Comparison of ENCODE assay signal across 13 cellular contexts in the genomic region with DNA sequence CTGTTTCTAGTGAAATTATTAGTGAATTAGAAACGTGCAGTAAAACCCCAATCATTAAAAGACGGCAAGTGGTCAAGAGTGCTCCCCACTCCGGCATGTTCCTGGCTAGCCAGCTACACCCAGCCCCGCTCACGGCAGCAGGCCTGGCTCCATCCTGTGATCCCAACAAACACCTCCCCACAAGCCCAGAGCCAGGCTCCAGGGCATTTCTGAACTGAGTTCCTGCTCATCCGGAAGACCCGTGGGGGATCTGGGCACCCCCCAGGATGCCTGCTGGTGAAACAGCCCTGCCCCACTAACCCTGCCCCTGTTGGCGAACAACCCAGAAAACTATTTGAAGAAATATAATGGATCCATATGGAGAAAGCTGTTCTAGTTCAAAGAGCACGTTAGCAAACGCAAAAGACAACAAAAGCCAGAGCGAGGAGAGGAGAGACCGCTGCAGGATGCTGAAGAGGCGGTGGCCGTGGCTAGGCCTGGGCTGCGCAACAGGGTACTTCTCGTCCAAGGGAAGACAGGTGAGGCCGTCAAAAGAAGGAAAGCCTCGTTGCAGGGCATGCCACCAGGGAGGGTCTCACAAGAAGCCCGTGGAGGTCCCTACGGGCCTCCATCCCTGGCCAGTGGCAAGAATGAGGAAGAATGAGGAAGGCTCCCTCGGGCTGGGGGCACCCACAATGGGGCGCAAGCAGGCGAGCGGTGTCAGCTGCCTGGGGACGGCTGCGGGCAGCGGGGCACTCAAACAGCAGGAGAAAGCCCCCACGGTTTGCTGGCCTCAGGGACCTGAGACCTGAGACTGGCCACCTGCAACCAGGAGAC. TPM values are rescaled to one million over a fixed set of nuclear protein-coding genes. Genes with fewer than 3 reads are reported as not detected.
A peak's percentile ranks its signal among the peaks of the same experiment; 100 is the strongest.
DNase-seq lines count a peak whose midpoint lies in the region; ATAC-seq and TF ChIP-seq lines count a peak whose summit lies in the region.
"Had no signal": no experiment of that assay in that cellular context is flagged by ENCODE, and none has a peak within 500 bp of the region (broad histone marks: within the 10 kb centered on the region; RNA-seq: fewer than 3 reads in every experiment).

No MANE protein-coding gene starts in this region.

- H3K27me3 Mint-ChIP-seq in naive B cell (no peaks in the 10 kb centered on the region), H9 (ENCODE audit: low read depth) (no peaks in the 10 kb centered on the region)

- H3K4me2 ChIP-seq in H9 (ENCODE audit: insufficient read depth, insufficient read length, low read length): no peak overlapping the region

- H4K5ac ChIP-seq in H9 (ENCODE audit: insufficient read length, low read depth, low read length): no peak overlapping the region

- ATAC-seq in Right ventricle myocardium superior (ENCODE audit: poor library complexity) (no peak), naive B cell (ENCODE audit: low read depth in 2 of 2) (no peak), GM21825 (IDR thresholded peaks at IDR 0.05; ENCODE audit: unreplicated experiment) (no peak)
- ATAC-seq: mucosa of descending colon had no signal

- H3T11ph ChIP-seq in H9 (ENCODE audit: low read length): no peak overlapping the region

- H2BK120ac ChIP-seq in H9 (ENCODE audit: low read depth, low read length, poor library complexity, severe bottlenecking): no peak overlapping the region

- no peak overlapping the region for H4K91ac ChIP-seq in H9 (ENCODE audit: insufficient read length, low read depth, low read length)

- peaks cover 2% of the 10 kb centered on the region; the same call in 1 of the 2 replicates for H3K79me2 ChIP-seq in H9 (ENCODE audit: insufficient read depth, low read length)

- H3K27ac ChIP-seq in right atrium auricular region: peak overlapping the region in 1 of 2 donors; percentile 67
- peak overlapping the region; percentile 78 for H3K27ac ChIP-seq in vagina
- no peak overlapping the region for H3K27ac ChIP-seq in H9 (ENCODE audit: insufficient read length, low read depth, low read length)

- H3K9me3 Mint-ChIP-seq in naive B cell (no peaks in the 10 kb centered on the region), H9 (no peaks in the 10 kb centered on the region)

- H3K4me3 ChIP-seq in right atrium auricular region (no peak overlapping the region), adipocyte (ENCODE audit: low read length) (no peak overlapping the region), vagina (no peak overlapping the region)
- H3K4me3 ChIP-seq: mucosa of descending colon had no signal

- H3K14ac ChIP-seq in H9 (ENCODE audit: insufficient read depth, low read length): no peak overlapping the region

- H4K20me1 ChIP-seq in H9 (ENCODE audit: control insufficient read depth, insufficient read depth, insufficient read length): no peaks in the 10 kb centered on the region

- TF ChIP-seq CTCF in right atrium auricular region (IDR thresholded peaks at IDR 0.05): no peak
- TF ChIP-seq CTCF in vagina (IDR thresholded peaks at IDR 0.05): no peak
- TF ChIP-seq CTCF in H9 (conservative IDR thresholded peaks at IDR 0.05): no peak

- H4K8ac ChIP-seq in H9 (replicated peaks; ENCODE audit: insufficient read length, low read depth, low read length): no peak overlapping the region

- peak overlapping the region; percentile 50 for H3K9ac ChIP-seq in adipocyte (ENCODE audit: low read length)
- H3K9ac ChIP-seq in H9 (ENCODE audit: extremely low read depth, insufficient read length, low read length): no peak overlapping the region

- DNase-seq in Right ventricle myocardium superior (peak; percentile 41), right atrium auricular region (ENCODE audit: low spot score) (no peak), adipocyte (ENCODE audit: low read depth) (no peak), naive B cell (no peak), vagina (ENCODE audit: extremely low spot score in 2 of 2) (no peak), HUDEP-2 (lab: John Stamatoyannopoulos, UW; ENCODE audit: unreplicated experiment in 76 of 76) (no peak), H9 (no peak)
- DNase-seq: activated CD8-positive, alpha-beta memory T cell treated with anti-CD3 and anti-CD28 coated beads, Interleukin-2, amount 50 U/mL, for 48 hours; AML-193; NCI-H1092 treated with DMSO at 0.1 percent for 48 hours; NCI-H446 treated with DMSO at 0.1 percent for 48 hours had no signal

- no peak overlapping the region for H3K4ac ChIP-seq in H9 (ENCODE audit: low read depth, low read length)

- H3K4me1 ChIP-seq in right atrium auricular region (peaks cover 0 to 30% of the 10 kb centered on the region in 2 donors), adipocyte (ENCODE audit: control insufficient read depth, insufficient read depth, low read length) (peaks cover 25% of the 10 kb centered on the region), vagina (peaks cover 47% of the 10 kb centered on the region), H9 (ENCODE audit: insufficient read depth, low read length) (no peaks in the 10 kb centered on the region)

- intact Hi-C loops in Right ventricle myocardium superior (cut with DNase I): no loop called here
- intact Hi-C loops in vagina (cut with DNase I): no loop called here

- peak overlapping the region in 1 of 8 donors; percentile 7 for H3K4me3 Mint-ChIP-seq in naive B cell
- H3K4me3 Mint-ChIP-seq in H9: no peak overlapping the region

- H3K4me1 Mint-ChIP-seq in naive B cell (peaks cover 10 to 27% (median 22%) of the 10 kb centered on the region in 3 donors), H9 (no peaks in the 10 kb centered on the region)

- no peak overlapping the region for H2BK15ac ChIP-seq in H9 (ENCODE audit: low read depth, low read length)

- no CpG with 5 or more reads among the region's 28 CpGs for WGBS in H9 (ENCODE audit: extremely low coverage, insufficient read length, low lambda C conversion rate)

- H2AK5ac ChIP-seq in H9 (ENCODE audit: insufficient read length, low read length): no peak overlapping the region

- no peak overlapping the region for H3K18ac ChIP-seq in H9 (ENCODE audit: insufficient read length, low read depth, low read length)

- H3K36me3 ChIP-seq in right atrium auricular region (peaks cover 100% of the 10 kb centered on the region), adipocyte (ENCODE audit: control insufficient read depth, insufficient read depth, low read length, severe bottlenecking) (peaks cover 98% of the 10 kb centered on the region), vagina (peaks cover 0 to 91% of the 10 kb centered on the region in 2 donors)

- H2BK5ac ChIP-seq in H9 (ENCODE audit: insufficient read length, low read length): no peak overlapping the region

- H3K56ac ChIP-seq in H9 (ENCODE audit: insufficient read length, low read depth, low read length): no peak overlapping the region

- no peak for TF ChIP-seq POLR2A in vagina (IDR thresholded peaks at IDR 0.05)

- no peak overlapping the region for H2BK12ac ChIP-seq in H9 (ENCODE audit: insufficient read length, low read depth, low read length)

- H3K36me3 Mint-ChIP-seq in naive B cell: peaks cover 8 to 39% of the 10 kb centered on the region in 2 donors
- peaks cover 53 to 95% (median 92%) of the 10 kb centered on the region in 3 experiments; a peak in 6 of 7 replicates for H3K36me3 Mint-ChIP-seq in H9 (ENCODE audit: insufficient read depth in 1 of 3, low read depth in 3 of 3)

- H3K23me2 ChIP-seq in H9 (ENCODE audit: insufficient read length, low read depth, low read length, poor library complexity, severe bottlenecking): no peaks in the 10 kb centered on the region

- no peak overlapping the region for H2BK20ac ChIP-seq in H9 (ENCODE audit: low read depth, low read length, poor library complexity, severe bottlenecking)

- H2AFZ ChIP-seq in H9 (ENCODE audit: low read length): no peak overlapping the region

- H3K79me1 ChIP-seq in H9 (ENCODE audit: insufficient read depth, low read depth, low read length, poor library complexity, severe bottlenecking): peaks cover 14% of the 10 kb centered on the region

- no peaks in the 10 kb centered on the region for H3K27me3 ChIP-seq in right atrium auricular region
- H3K27me3 ChIP-seq in adipocyte (replicated peaks; ENCODE audit: control insufficient read depth, insufficient read depth, low read length): no peaks in the 10 kb centered on the region
- H3K27me3 ChIP-seq in vagina: no peaks in the 10 kb centered on the region
- H3K27me3 ChIP-seq in H9 (ENCODE audit: insufficient read depth, low read length): peaks cover 2% of the 10 kb centered on the region; the same call in 1 of the 2 replicates

- H3K23ac ChIP-seq in H9 (ENCODE audit: insufficient read length, low read depth, low read length): no peak overlapping the region

- H3K9me3 ChIP-seq in right atrium auricular region (no peaks in the 10 kb centered on the region), adipocyte (ENCODE audit: control insufficient read depth, low read length) (no peaks in the 10 kb centered on the region), vagina (no peaks in the 10 kb centered on the region), H9 (ENCODE audit: control insufficient read depth, low read depth, low read length) (no peaks in the 10 kb centered on the region)
- H3K9me3 ChIP-seq: mucosa of descending colon had no signal

- H3K27ac Mint-ChIP-seq in naive B cell (peak overlapping the region; percentile 33 to 95 (median 65)), H9 (peak overlapping the region in 1 of 3 experiments; percentile 77; a peak in 2 of 7 replicates)

RNA-seq across cellular contexts. Expression of a gene that starts 19.2 kb away (rescaled TPM):
- total RNA-seq in Right ventricle myocardium superior (10.0 TPM), right atrium auricular region (10 to 100 TPM in 1 of 2 donors, 1 to 10 TPM in 1; 5.0 to 19.5 TPM), vagina (21.1 TPM), H9 (2021) (26.0 and 28.4 TPM in 2 replicates)
- polyA plus RNA-seq in naive B cell (ENCODE audit: low read depth in 6 of 6): 1 to 10 TPM; 1.9 to 3.6 (median 1.9) TPM

RNA-seq across cellular contexts. Expression of a gene that starts 25.4 kb away (rescaled TPM):
- 54.4 TPM for total RNA-seq in Right ventricle myocardium superior
- 10 to 100 TPM; 31.3 to 32.9 TPM for total RNA-seq in right atrium auricular region
- polyA plus RNA-seq in naive B cell (ENCODE audit: low read depth in 6 of 6): 10 to 100 TPM; 27.7 to 78.6 (median 63.4) TPM
- total RNA-seq in vagina: 67.8 TPM
- 137 and 144 TPM in 2 replicates for total RNA-seq in H9 (2021)

RNA-seq across cellular contexts. Expression of a gene that starts 35.4 kb away (rescaled TPM):
- total RNA-seq in Right ventricle myocardium superior: 8.6 TPM
- total RNA-seq in right atrium auricular region: 1 to 10 TPM; 5.1 to 7.4 TPM
- 10 to 100 TPM; 15.9 to 31.8 (median 26.5) TPM for polyA plus RNA-seq in naive B cell (ENCODE audit: low read depth in 6 of 6)
- 26.5 TPM for total RNA-seq in vagina
- total RNA-seq in H9 (2021): 11.0 and 14.6 TPM in 2 replicates
